Comparison of ENCODE assay signal across 8 cellular contexts in the genomic region with DNA sequence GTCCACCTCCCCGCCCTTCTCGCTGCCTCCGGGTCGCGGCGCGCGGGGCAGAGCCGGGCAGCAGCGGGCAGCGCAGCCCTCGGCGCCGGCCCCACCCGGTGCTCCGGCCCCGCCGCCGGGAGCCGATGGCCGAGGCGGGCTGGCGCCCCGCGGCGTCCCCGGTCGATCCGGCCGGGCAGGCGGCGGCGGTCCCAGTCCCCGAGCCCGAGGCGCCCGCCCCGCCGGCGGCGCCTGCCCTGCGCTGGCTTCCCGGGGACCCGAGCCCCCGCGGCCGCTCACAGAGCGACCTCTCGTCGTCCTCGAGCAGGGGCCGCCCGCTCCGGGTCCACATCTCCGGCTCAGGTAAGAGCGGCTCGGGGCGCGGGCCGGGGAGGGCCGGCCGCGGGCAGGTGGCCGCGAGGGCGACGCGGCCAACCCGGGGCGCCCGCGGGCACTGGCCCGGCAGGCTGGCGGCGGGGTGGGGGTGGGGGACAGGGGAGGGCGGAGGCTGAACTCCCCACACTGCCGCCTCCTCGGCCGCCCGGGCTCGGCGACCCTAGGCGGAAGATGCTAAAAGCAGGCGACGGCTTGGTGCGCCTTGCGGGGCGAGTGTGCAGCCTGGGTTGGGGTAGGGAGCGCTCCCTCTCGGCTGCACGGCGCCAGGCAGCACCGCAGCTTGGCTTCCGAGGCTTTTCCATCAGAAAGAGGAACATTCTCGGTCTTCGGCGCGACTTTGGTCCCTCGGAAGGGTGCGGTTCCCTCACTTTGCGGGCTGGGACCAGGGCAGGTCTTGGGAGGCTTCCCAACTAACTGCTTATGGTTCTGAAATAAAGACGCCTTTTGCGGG. TPM values are rescaled to one million over a fixed set of nuclear protein-coding genes. Genes with fewer than 3 reads are reported as not detected.
DNase-seq lines count a peak whose midpoint lies in the region; ATAC-seq and TF ChIP-seq lines count a peak whose summit lies in the region.

No MANE protein-coding gene starts in this region.

- H3K4me1 Mint-ChIP-seq in type B pancreatic cell (ENCODE audit: unreplicated experiment) = peaks cover 10% of the 10 kb centered on the region

- H3K36me3 Mint-ChIP-seq in type B pancreatic cell = no peaks in the 10 kb centered on the region

- peak; percentile 54 for ATAC-seq in GM19452 (IDR thresholded peaks at IDR 0.05; ENCODE audit: unreplicated experiment)
- ATAC-seq in HG03521 (IDR thresholded peaks at IDR 0.05; ENCODE audit: unreplicated experiment) = peak; percentile 54
- ATAC-seq in gastroesophageal sphincter = peak; percentile 84

- peak; percentile 58 for TF ChIP-seq CTCF in C4-2B (conservative IDR thresholded peaks at IDR 0.05)
- peak in 3 of 4 experiments; percentile 32 to 65 (median 48) for TF ChIP-seq CTCF in gastroesophageal sphincter (IDR thresholded peaks at IDR 0.05)
- TF ChIP-seq CTCF in type B pancreatic cell (conservative IDR thresholded peaks at IDR 0.05) = peak; percentile 56

- H3K36me3 ChIP-seq in gastroesophageal sphincter (no peaks in the 10 kb centered on the region), neuronal stem cell (replicated peaks in 1 of 2; ENCODE audit: control insufficient read depth in 2 of 2, insufficient read depth in 2 of 2, low read length in 2 of 2) (no peaks in the 10 kb centered on the region)

- H3K4me3 ChIP-seq in gastroesophageal sphincter = peak overlapping the region; percentile 59 to 63
- H3K4me3 ChIP-seq in neuronal stem cell (ENCODE audit: low read length in 2 of 2) = peak overlapping the region; percentile 67 to 81

- no peak overlapping the region for H4K8ac ChIP-seq in neuronal stem cell (ENCODE audit: low read depth, low read length)

- peak overlapping the region; percentile 94 for H2AFZ ChIP-seq in neuronal stem cell (ENCODE audit: low read length)

- TF ChIP-seq EP300 in gastroesophageal sphincter (IDR thresholded peaks at IDR 0.05) = no peak

- H3K27me3 ChIP-seq in gastroesophageal sphincter (no peaks in the 10 kb centered on the region), neuronal stem cell (ENCODE audit: control insufficient read depth in 3 of 3, insufficient read depth in 3 of 3, low read depth in 1 of 3, low read length in 3 of 3) (peaks cover 0 to 13% (median 0%) of the 10 kb centered on the region in 3 experiments)

- H3K27ac ChIP-seq in C4-2B (peak overlapping the region; percentile 83), gastroesophageal sphincter (peak overlapping the region in 3 of 4 donors; percentile 78 to 81 (median 79)), neuronal stem cell (replicated peaks; ENCODE audit: low read length) (no peak overlapping the region)

- H2BK15ac ChIP-seq in neuronal stem cell (ENCODE audit: low read length) = peak overlapping the region; percentile 42

- H3K18ac ChIP-seq in neuronal stem cell (ENCODE audit: low read length) = peak overlapping the region; percentile 82

- H3K4me1 ChIP-seq in gastroesophageal sphincter (peaks cover 0 to 17% (median 6%) of the 10 kb centered on the region in 3 donors), neuronal stem cell (ENCODE audit: control insufficient read depth in 2 of 2, insufficient read depth in 1 of 2, low read depth in 1 of 2, low read length in 2 of 2) (peaks cover 1 to 2% of the 10 kb centered on the region in 2 donors)

- peak overlapping the region; percentile 64 for H3K27ac Mint-ChIP-seq in type B pancreatic cell

- H3K9me3 Mint-ChIP-seq in type B pancreatic cell = no peaks in the 10 kb centered on the region

- H4K91ac ChIP-seq in neuronal stem cell (ENCODE audit: low read depth, low read length, poor library complexity) = no peak overlapping the region

- no peak overlapping the region for H3K23ac ChIP-seq in neuronal stem cell (ENCODE audit: low read depth, low read length, poor library complexity)

- no peak overlapping the region for H2BK120ac ChIP-seq in neuronal stem cell (ENCODE audit: low read depth, low read length)

- no peak overlapping the region for H2BK5ac ChIP-seq in neuronal stem cell (ENCODE audit: low read length)

- peak; percentile 72 for DNase-seq in SIG-M5 treated with dmso at 0.1 percent for 504 hours (lab: John Stamatoyannopoulos, UW; ENCODE audit: unreplicated experiment)
- DNase-seq in activated naive CD4-positive, alpha-beta T cell (lab: John Stamatoyannopoulos, UW) = peak; percentile 8 to 41 (median 20)
- DNase-seq in neuronal stem cell (ENCODE audit: low spot score) = peak; percentile 47
- peak; percentile 75 for DNase-seq in type B pancreatic cell (ENCODE audit: extremely low spot score, unreplicated experiment)

- peak overlapping the region; percentile 69 for H3K4me2 ChIP-seq in neuronal stem cell (ENCODE audit: insufficient read depth, low read length, poor library complexity, severe bottlenecking)

- H3K9me3 ChIP-seq in gastroesophageal sphincter (no peaks in the 10 kb centered on the region), neuronal stem cell (replicated peaks in 1 of 2; ENCODE audit: control insufficient read depth in 2 of 2, insufficient read depth in 1 of 2, low read depth in 1 of 2, low read length in 2 of 2) (peaks cover 0 to 5% of the 10 kb centered on the region in 2 donors)

- H3K9ac ChIP-seq in neuronal stem cell (ENCODE audit: low read depth, low read length, poor library complexity) = peak overlapping the region; percentile 56

- H3K4ac ChIP-seq in neuronal stem cell (ENCODE audit: low read length) = no peak overlapping the region

- H3K4me3 Mint-ChIP-seq in type B pancreatic cell = peak overlapping the region; percentile 87

- no peak for TF ChIP-seq POLR2A in gastroesophageal sphincter (IDR thresholded peaks at IDR 0.05)

- H3K27me3 Mint-ChIP-seq in type B pancreatic cell = peaks cover 14% of the 10 kb centered on the region

- H2BK12ac ChIP-seq in neuronal stem cell (ENCODE audit: low read length) = no peak overlapping the region

- H3K14ac ChIP-seq in neuronal stem cell (ENCODE audit: low read length) = no peak overlapping the region

- no peaks in the 10 kb centered on the region for H3K79me1 ChIP-seq in neuronal stem cell (ENCODE audit: low read depth, low read length)

- no peak overlapping the region for H2AK5ac ChIP-seq in neuronal stem cell (ENCODE audit: low read depth, low read length)

- 0% methylated on average over 11 of the region's 103 CpGs; no CpG with 5 or more reads in 1 of the 2 donors for WGBS in gastroesophageal sphincter (ENCODE audit: low coverage in 1 of 2), 2 donors
- WGBS in neuronal stem cell (ENCODE audit: extremely low coverage in 2 of 2, insufficient read length in 2 of 2, insufficient replicate concordance in 1 of 2), 2 donors = no CpG with 5 or more reads among the region's 103 CpGs

RNA-seq across cellular contexts. Expression of gene FUCA2, which starts 25.6 kb away (rescaled TPM):
- 10 to 100 TPM; 19.4 to 28.4 (median 23.9) TPM for total RNA-seq in gastroesophageal sphincter
- 27.2 TPM for polyA plus RNA-seq in neuronal stem cell (2013, experiment 1 of 2)
- 27.6 TPM for polyA plus RNA-seq in neuronal stem cell (2013, experiment 2 of 2)
- total RNA-seq in type B pancreatic cell (ENCODE audit: low replicate concordance) = 48.0 and 71.9 TPM in 2 replicates

Comparison
In these comparisons a context has a peak if more than half of its experiments do, and no peak if none do; other contexts are left out.
1. DNase-seq: peak in every context shown above with its lines; median percentile 75 in type B pancreatic cell; 72 in SIG-M5 treated with dmso at 0.1 percent for 504 hours; 47 in neuronal stem cell; 20 in activated naive CD4-positive, alpha-beta T cell.